19 cellular contexts compared by ENCODE assay signal in the genomic region with DNA sequence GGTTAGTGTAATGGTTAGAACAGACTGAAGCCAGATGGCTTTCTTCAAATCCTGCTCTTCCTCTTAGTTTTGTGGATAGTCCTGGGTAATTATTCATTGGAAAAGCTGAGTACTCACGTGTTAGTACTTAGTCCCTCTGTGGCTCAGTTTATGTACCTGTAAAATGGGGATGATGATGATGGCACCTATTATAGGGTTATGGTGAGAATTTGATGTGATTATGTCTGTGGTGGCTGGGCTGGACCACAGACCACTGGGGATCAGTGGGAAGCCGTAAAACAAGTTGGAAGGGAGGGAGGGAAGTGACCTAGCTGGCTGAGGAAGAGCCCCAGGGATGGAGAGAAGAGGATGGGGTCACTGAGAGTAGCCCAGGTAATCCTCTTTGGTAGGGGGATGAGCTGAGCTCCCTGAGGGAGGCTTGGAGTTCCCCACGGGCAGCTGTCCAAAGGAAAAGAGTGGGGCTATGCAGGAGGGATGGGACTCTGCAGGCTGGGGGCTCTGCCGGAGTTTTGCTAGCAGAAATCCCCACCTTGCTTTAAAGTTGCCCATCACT. TPM values are rescaled to one million over a fixed set of nuclear protein-coding genes. Genes with fewer than 3 reads are reported as not detected.
A peak's percentile ranks its signal among the peaks of the same experiment; 100 is the strongest.
DNase-seq lines count a peak whose midpoint lies in the region; ATAC-seq, FAIRE-seq and TF ChIP-seq lines count a peak whose summit lies in the region.
"Had no signal": no experiment of that assay in that cellular context is flagged by ENCODE, and none has a peak within 500 bp of the region (broad histone marks: within the 10 kb centered on the region; RNA-seq: fewer than 3 reads in every experiment).

No MANE protein-coding gene starts in this region.

- H2AFZ ChIP-seq in K562 (ENCODE audit: low read depth, low read length): no peak overlapping the region

- H3K4me3 ChIP-seq in K562: no peak overlapping the region
- H3K4me3 ChIP-seq in testis: no peak overlapping the region

- H3K36me3 ChIP-seq in K562 (ENCODE audit: control insufficient read depth, insufficient read depth, low read length): no peaks in the 10 kb centered on the region
- no peaks in the 10 kb centered on the region for H3K36me3 ChIP-seq in testis (ENCODE audit: low read depth, missing control alignments)
- H3K36me3 ChIP-seq: BE2C had no signal

- POLR2A ChIA-PET in K562 (lab: Yijun Ruan, JAX): interaction anchor here (0.6 to 1.1 kb wide), 2 partner anchors 13 to 37 kb away, joined by 3 to 4 read pairs; no protein-coding TSS in a partner anchor

- in situ Hi-C loops in K562 (cut with MboI): no loop called here

- peaks cover 31% of the 10 kb centered on the region for H3K36me3 Mint-ChIP-seq in HFFc6 (ENCODE audit: low read depth)
- H3K36me3 Mint-ChIP-seq in neural crest cell (ENCODE audit: low read depth): no peaks in the 10 kb centered on the region
- no peaks in the 10 kb centered on the region for H3K36me3 Mint-ChIP-seq in activated naive CD4-positive, alpha-beta T cell treated with anti-CD3 and anti-CD28 coated beads for 36 hours (ENCODE audit: low read depth)
- H3K36me3 Mint-ChIP-seq: activated CD8-positive, alpha-beta memory T cell treated with anti-CD3 and anti-CD28 coated beads, Interleukin-2, amount 10 ng/mL, durations not matched to agents 7 days and 5 days had no signal

- H3K9me3 ChIP-seq in K562 (replicated peaks; ENCODE audit: control insufficient read depth, insufficient read depth, low read depth, low read length) (no peaks in the 10 kb centered on the region), testis (no peaks in the 10 kb centered on the region)
- H3K9me3 ChIP-seq: BE2C had no signal

- TF ChIP-seq POLR2A in K562 (conservative IDR thresholded peaks at IDR 0.05): no peak
- TF ChIP-seq POLR2A in testis (IDR thresholded peaks at IDR 0.05): no peak

- no peaks in the 10 kb centered on the region; the same call in 1 of the 2 replicates for H4K20me1 ChIP-seq in K562 (replicated peaks; ENCODE audit: control insufficient read depth, insufficient read depth, low read length)

- FAIRE-seq in K562 (lab: Jason Lieb, UNC): no peak
- FAIRE-seq: islet of Langerhans had no signal

- H3K4me1 ChIP-seq in K562 (replicated peaks in 1 of 2; ENCODE audit: control insufficient read depth in 2 of 2, insufficient read depth in 2 of 2, low read length in 2 of 2) (peaks cover 9% of the 10 kb centered on the region in 2 experiments; a peak in 4 of 5 replicates), testis (peaks cover 62% of the 10 kb centered on the region)

- 5% methylated on average over 4 of the region's 4 CpGs for WGBS in K562 (ENCODE audit: insufficient coverage, low coverage, missing lambda C conversion rate)
- WGBS in testis, 2 donors: 76 to 77% methylated on average over 4 of the region's 4 CpGs

- no peaks in the 10 kb centered on the region for H3K79me2 ChIP-seq in K562 (ENCODE audit: control insufficient read depth, insufficient read depth, low read length)

- no peak for ATAC-seq in K562

- no peak overlapping the region for H3K9ac ChIP-seq in K562 (ENCODE audit: insufficient read depth in 1 of 2, low read depth in 2 of 2, low read length in 2 of 2)

- H3K4me3 Mint-ChIP-seq in HFFc6: no peak overlapping the region; the same call in 1 of the 2 replicates
- H3K4me3 Mint-ChIP-seq in neural crest cell: peak overlapping the region; percentile 32
- no peak overlapping the region for H3K4me3 Mint-ChIP-seq in activated naive CD4-positive, alpha-beta T cell treated with anti-CD3 and anti-CD28 coated beads for 36 hours
- H3K4me3 Mint-ChIP-seq: activated CD8-positive, alpha-beta memory T cell treated with anti-CD3 and anti-CD28 coated beads, Interleukin-2, amount 10 ng/mL, durations not matched to agents 7 days and 5 days; dendritic cell treated with granulocyte-macrophage colony-stimulating factor and Interleukin-4, amounts not matched to agents 40 ng/mL and 50 ng/mL, for 4 days; stimulated activated naive CD8-positive, alpha-beta T cell treated with anti-CD3 and anti-CD28 coated beads, Interleukin-15, amount 100 ng/mL, for 72 hours had no signal

- DNase-seq in HFFc6 (no peak), K562 (ENCODE audit: extremely low read depth in 1 of 4, low spot score in 3 of 4) (no peak), neural crest cell (ENCODE audit: low read depth, low spot score) (no peak), testis (no peak), NCI-H524 treated with DMSO at 0.1 percent for 48 hours (lab: John Stamatoyannopoulos, UW) (no peak)
- no peak for DNase-seq in activated naive CD4-positive, alpha-beta T cell treated with anti-CD3 and anti-CD28 coated beads for 36 hours
- no peak for DNase-seq in stimulated activated naive CD4-positive, alpha-beta T cell (lab: John Stamatoyannopoulos, UW)
- DNase-seq: activated CD8-positive, alpha-beta memory T cell treated with anti-CD3 and anti-CD28 coated beads, Interleukin-2, amount 10 ng/mL, durations not matched to agents 7 days and 5 days; activated gamma-delta T cell treated with Interleukin-2 at 50 U/mL for 16 hours; BE2C; GDM1; MM.1S; NCI-H1694; NCI-H510A; SIG-M5; stimulated activated naive CD8-positive, alpha-beta T cell treated with anti-CD3 and anti-CD28 coated beads, Interleukin-15, amount 100 ng/mL, for 72 hours; T-helper 9 cell had no signal

- no peak overlapping the region for H3K4me2 ChIP-seq in K562 (ENCODE audit: insufficient read depth, low read length)

- TF ChIP-seq RAD21 in K562 (CRISPR knock-in tag; conservative IDR thresholded peaks at IDR 0.05 in 1 of 2, IDR thresholded peaks at IDR 0.05 in 1 of 2): no peak

- H3K27ac Mint-ChIP-seq in HFFc6 (peak overlapping the region; percentile 73), neural crest cell (ENCODE audit: unreplicated experiment) (peak overlapping the region; percentile 72)
- H3K27ac Mint-ChIP-seq in activated naive CD4-positive, alpha-beta T cell treated with anti-CD3 and anti-CD28 coated beads for 36 hours: no peak overlapping the region
- H3K27ac Mint-ChIP-seq: activated CD8-positive, alpha-beta memory T cell treated with anti-CD3 and anti-CD28 coated beads, Interleukin-2, amount 10 ng/mL, durations not matched to agents 7 days and 5 days; dendritic cell treated with granulocyte-macrophage colony-stimulating factor and Interleukin-4, amounts not matched to agents 40 ng/mL and 50 ng/mL, for 4 days; stimulated activated naive CD8-positive, alpha-beta T cell treated with anti-CD3 and anti-CD28 coated beads, Interleukin-15, amount 100 ng/mL, for 72 hours had no signal

- TF ChIP-seq CTCF in HFFc6 (IDR thresholded peaks at IDR 0.05) (no peak), K562 (IDR thresholded peaks at IDR 0.05 in 2 of 3, conservative IDR thresholded peaks at IDR 0.05 in 1 of 3; ENCODE audit: insufficient read depth in 2 of 3, low read depth in 1 of 3, low read length in 3 of 3) (no peak), neural crest cell (conservative IDR thresholded peaks at IDR 0.05) (no peak), testis (IDR thresholded peaks at IDR 0.05) (no peak)

- H3K27me3 ChIP-seq in K562 (ENCODE audit: control insufficient read depth in 2 of 2, insufficient read depth in 2 of 2, low read length in 2 of 2) (peaks cover 0 to 7% of the 10 kb centered on the region in 2 experiments; a peak in 2 of 5 replicates), testis (no peaks in the 10 kb centered on the region)
- H3K27me3 ChIP-seq: BE2C had no signal

- intact Hi-C loops in K562 (cut with micrococcal nuclease): no loop called here
- intact Hi-C loops in testis (cut with DNase I; ENCODE audit: low total_unique reads): no loop called here
- intact Hi-C loops in activated naive CD4-positive, alpha-beta T cell treated with anti-CD3 and anti-CD28 coated beads for 36 hours (cut with micrococcal nuclease): no loop called here

- TF ChIP-seq EP300 in K562 (IDR thresholded peaks at IDR 0.05; ENCODE audit: low read length): no peak

- BruUV-seq in K562 (replicated peaks; lab: Mats Ljungman, UMichigan): no TSS peak

- CTCF ChIA-PET in K562 (lab: Yijun Ruan, JAX; ENCODE audit: low intra/inter-chr PET ratio): no interaction called here
- CTCF ChIA-PET in activated naive CD4-positive, alpha-beta T cell treated with anti-CD3 and anti-CD28 coated beads for 36 hours (lab: Charles Lee): interaction anchor here (1.1 to 1.9 kb wide), 3 partner anchors 18 to 23 kb away, joined by 3 to 4 read pairs (median 3); no protein-coding TSS in a partner anchor

- H3K9me3 Mint-ChIP-seq in HFFc6 (no peaks in the 10 kb centered on the region), neural crest cell (no peaks in the 10 kb centered on the region)
- H3K9me3 Mint-ChIP-seq in activated naive CD4-positive, alpha-beta T cell treated with anti-CD3 and anti-CD28 coated beads for 36 hours: no peaks in the 10 kb centered on the region
- H3K9me3 Mint-ChIP-seq: dendritic cell treated with granulocyte-macrophage colony-stimulating factor and Interleukin-4, amounts not matched to agents 40 ng/mL and 50 ng/mL, for 4 days; stimulated activated naive CD8-positive, alpha-beta T cell treated with anti-CD3 and anti-CD28 coated beads, Interleukin-15, amount 100 ng/mL, for 72 hours had no signal

- H3K27me3 Mint-ChIP-seq in HFFc6 (ENCODE audit: insufficient read depth): peaks cover 7% of the 10 kb centered on the region
- no peaks in the 10 kb centered on the region for H3K27me3 Mint-ChIP-seq in neural crest cell (ENCODE audit: low read depth)
- H3K27me3 Mint-ChIP-seq in activated naive CD4-positive, alpha-beta T cell treated with anti-CD3 and anti-CD28 coated beads for 36 hours (ENCODE audit: low read depth): no peaks in the 10 kb centered on the region
- H3K27me3 Mint-ChIP-seq: activated CD8-positive, alpha-beta memory T cell treated with anti-CD3 and anti-CD28 coated beads, Interleukin-2, amount 10 ng/mL, durations not matched to agents 7 days and 5 days; stimulated activated naive CD8-positive, alpha-beta T cell treated with anti-CD3 and anti-CD28 coated beads, Interleukin-15, amount 100 ng/mL, for 72 hours had no signal

- H3K9me1 ChIP-seq in K562 (ENCODE audit: control insufficient read depth, insufficient read depth, low read length): no peaks in the 10 kb centered on the region

- H3K4me1 Mint-ChIP-seq in HFFc6 (ENCODE audit: low read depth) (peaks cover 97% of the 10 kb centered on the region), neural crest cell (peaks cover 85% of the 10 kb centered on the region)
- H3K4me1 Mint-ChIP-seq in activated naive CD4-positive, alpha-beta T cell treated with anti-CD3 and anti-CD28 coated beads for 36 hours (ENCODE audit: low read depth): no peaks in the 10 kb centered on the region
- H3K4me1 Mint-ChIP-seq: stimulated activated naive CD8-positive, alpha-beta T cell treated with anti-CD3 and anti-CD28 coated beads, Interleukin-15, amount 100 ng/mL, for 72 hours had no signal

- H3K27ac ChIP-seq in K562 (ENCODE audit: extremely low read depth, low read depth, low read length) (no peak overlapping the region), testis (peak overlapping the region; percentile 1 to 19)

RNA-seq across cellular contexts. Expression of a gene that starts 19.8 kb away (rescaled TPM):
- 100 to 1,000 TPM in 2 of 6 experiments, 10 to 100 TPM in 4; 84.6 to 112 (median 92.1) TPM for total RNA-seq in HFFc6 (2021; fragmentation: NEBNext Ultra II Directional; extraction: Animal tissue kit (Norgen Biotek cat#: 25700))
- 0.55 and 6.0 TPM in 2 replicates for total RNA-seq in K562 (2011; cell fraction: chromatin; rRNA removed; ENCODE audit: low replicate concordance)
- total RNA-seq in K562 (2011; cell fraction: nucleolus; rRNA removed): 2.4 and 4.8 TPM in 2 replicates
- 1.3 and 1.6 TPM in 2 replicates for total RNA-seq in K562 (2011; cell fraction: nucleoplasm; rRNA removed)
- total RNA-seq in K562 (2014; rRNA removed) (0.09 and 0.20 TPM in 2 replicates), K562 (2014; rRNA removed; fragmentation: Illumina TruSeq; extraction: Trizol) (0.03 and 0.07 TPM in 2 replicates), K562 (2015; rRNA removed; fragmentation: Illumina TruSeq; extraction: Trizol) (0.04 and 0.23 TPM in 2 replicates), K562 (2021) (0.29 and 0.53 TPM in 2 replicates), neural crest cell (51.3 and 55.7 TPM in 2 replicates), testis (10 to 100 TPM; 50.1 to 58.5 TPM)
- polyA plus RNA-seq in K562 (2011; rRNA removed) (0.68 and 1.2 TPM in 2 replicates), K562 (2014; fragmentation: Illumina TruSeq; extraction: Trizol) (0.10 and 0.17 TPM in 2 replicates), K562 (2014; fragmentation: Nextera tagmentation; extraction: Ambion mirVana) (not detected), K562 (2014; rRNA removed) (0.09 and 0.17 TPM in 2 replicates), testis (ENCODE audit: insufficient read depth, low read depth, low replicate concordance) (29.4 TPM)
- polyA plus RNA-seq in K562 (2011; cell fraction: cytosol; rRNA removed): 0.96 and 2.9 TPM in 2 replicates
- 5.2 and 8.3 TPM in 2 replicates for polyA plus RNA-seq in K562 (2011; cell fraction: nucleus; rRNA removed)
- 0.25 and 0.31 TPM in 2 replicates for polyA plus RNA-seq in K562 (2012)
- polyA minus RNA-seq in K562 (2011; rRNA and poly(A)+ RNA removed): 1.3 and 1.4 TPM in 2 replicates
- polyA minus RNA-seq in K562 (2011; cell fraction: cytosol; rRNA and poly(A)+ RNA removed): 0.57 and 1.4 TPM in 2 replicates
- polyA minus RNA-seq in K562 (2011; cell fraction: nucleus; rRNA and poly(A)+ RNA removed): 3.7 and 4.0 TPM in 2 replicates
- total RNA-seq in activated naive CD4-positive, alpha-beta T cell treated with anti-CD3 and anti-CD28 coated beads for 36 hours: under 1 TPM in 1 of 2 experiments, not detected in 1; 0.19 TPM
- total RNA-seq: activated CD8-positive, alpha-beta memory T cell treated with anti-CD3 and anti-CD28 coated beads, Interleukin-2, amount 10 ng/mL, durations not matched to agents 7 days and 5 days had no signal

RNA-seq across cellular contexts. Expression of a gene that starts 48.3 kb away (rescaled TPM):
- 1 to 10 TPM; 6.2 to 7.7 (median 7.0) TPM for total RNA-seq in HFFc6 (2021; fragmentation: NEBNext Ultra II Directional; extraction: Animal tissue kit (Norgen Biotek cat#: 25700))
- 24.0 and 79.7 TPM in 2 replicates for total RNA-seq in K562 (2011; cell fraction: chromatin; rRNA removed; ENCODE audit: low replicate concordance)
- 52.2 and 56.9 TPM in 2 replicates for total RNA-seq in K562 (2011; cell fraction: nucleolus; rRNA removed)
- total RNA-seq in K562 (2011; cell fraction: nucleoplasm; rRNA removed): 38.4 and 46.9 TPM in 2 replicates
- 11.2 and 13.3 TPM in 2 replicates for total RNA-seq in K562 (2014; rRNA removed)
- 3.1 and 3.8 TPM in 2 replicates for total RNA-seq in K562 (2014; rRNA removed; fragmentation: Illumina TruSeq; extraction: Trizol)
- 9.6 and 9.8 TPM in 2 replicates for total RNA-seq in K562 (2015; rRNA removed; fragmentation: Illumina TruSeq; extraction: Trizol)
- total RNA-seq in K562 (2021): 18.4 and 20.2 TPM in 2 replicates
- 7.4 and 11.8 TPM in 2 replicates for polyA plus RNA-seq in K562 (2011; rRNA removed)
- 11.0 and 16.5 TPM in 2 replicates for polyA plus RNA-seq in K562 (2011; cell fraction: cytosol; rRNA removed)
- 55.1 and 73.5 TPM in 2 replicates for polyA plus RNA-seq in K562 (2011; cell fraction: nucleus; rRNA removed)
- polyA plus RNA-seq in K562 (2012): 8.7 and 14.0 TPM in 2 replicates
- 6.0 and 8.6 TPM in 2 replicates for polyA plus RNA-seq in K562 (2014; fragmentation: Illumina TruSeq; extraction: Trizol)
- polyA plus RNA-seq in K562 (2014; fragmentation: Nextera tagmentation; extraction: Ambion mirVana): 1 to 10 TPM; 1.1 to 1.2 TPM
- 14.4 and 14.9 TPM in 2 replicates for polyA plus RNA-seq in K562 (2014; rRNA removed)
- 4.7 and 6.0 TPM in 2 replicates for polyA minus RNA-seq in K562 (2011; rRNA and poly(A)+ RNA removed)
- 7.3 and 8.5 TPM in 2 replicates for polyA minus RNA-seq in K562 (2011; cell fraction: cytosol; rRNA and poly(A)+ RNA removed)
- 18.2 and 20.5 TPM in 2 replicates for polyA minus RNA-seq in K562 (2011; cell fraction: nucleus; rRNA and poly(A)+ RNA removed)
- 18.4 and 20.9 TPM in 2 replicates for total RNA-seq in neural crest cell
- 1 to 10 TPM; 8.4 to 8.6 TPM for total RNA-seq in testis
- 6.2 TPM for polyA plus RNA-seq in testis (ENCODE audit: insufficient read depth, low read depth, low replicate concordance)
- 10 to 100 TPM; 17.9 to 18.5 TPM for total RNA-seq in activated naive CD4-positive, alpha-beta T cell treated with anti-CD3 and anti-CD28 coated beads for 36 hours

RNA-seq across cellular contexts. Expression of a gene that starts 55.8 kb away (rescaled TPM):
- 1 to 10 TPM in 4 of 6 experiments, under 1 TPM in 2; 0.54 to 2.4 (median 1.9) TPM for total RNA-seq in HFFc6 (2021; fragmentation: NEBNext Ultra II Directional; extraction: Animal tissue kit (Norgen Biotek cat#: 25700))
- total RNA-seq in K562 (2011; cell fraction: chromatin; rRNA removed; ENCODE audit: low replicate concordance): not detected in 2 replicates
- total RNA-seq in K562 (2011; cell fraction: nucleolus; rRNA removed): not detected in 2 replicates
- total RNA-seq in K562 (2011; cell fraction: nucleoplasm; rRNA removed): not detected in 2 replicates
- total RNA-seq in K562 (2014; rRNA removed) (not detected in 2 replicates), K562 (2014; rRNA removed; fragmentation: Illumina TruSeq; extraction: Trizol) (not detected in 2 replicates), K562 (2015; rRNA removed; fragmentation: Illumina TruSeq; extraction: Trizol) (not detected in 2 replicates), K562 (2021) (not detected in 2 replicates), neural crest cell (not detected in 2 replicates), testis (under 1 TPM; 0.25 to 0.47 TPM)
- polyA plus RNA-seq in K562 (2011; rRNA removed) (not detected in 2 replicates), K562 (2014; fragmentation: Illumina TruSeq; extraction: Trizol) (not detected in 2 replicates), K562 (2014; fragmentation: Nextera tagmentation; extraction: Ambion mirVana) (not detected), K562 (2014; rRNA removed) (not detected in 2 replicates), testis (ENCODE audit: insufficient read depth, low read depth, low replicate concordance) (2.7 TPM)
- not detected in 2 replicates for polyA plus RNA-seq in K562 (2011; cell fraction: cytosol; rRNA removed)
- not detected in 2 replicates for polyA plus RNA-seq in K562 (2011; cell fraction: nucleus; rRNA removed)
- not detected in 2 replicates for polyA plus RNA-seq in K562 (2012)
- polyA minus RNA-seq in K562 (2011; rRNA and poly(A)+ RNA removed): not detected in 2 replicates
- not detected in 2 replicates for polyA minus RNA-seq in K562 (2011; cell fraction: cytosol; rRNA and poly(A)+ RNA removed)
- polyA minus RNA-seq in K562 (2011; cell fraction: nucleus; rRNA and poly(A)+ RNA removed): not detected in 2 replicates
- total RNA-seq in activated naive CD4-positive, alpha-beta T cell treated with anti-CD3 and anti-CD28 coated beads for 36 hours: not detected
- total RNA-seq: activated CD8-positive, alpha-beta memory T cell treated with anti-CD3 and anti-CD28 coated beads, Interleukin-2, amount 10 ng/mL, durations not matched to agents 7 days and 5 days had no signal
